In the genomic region with DNA sequence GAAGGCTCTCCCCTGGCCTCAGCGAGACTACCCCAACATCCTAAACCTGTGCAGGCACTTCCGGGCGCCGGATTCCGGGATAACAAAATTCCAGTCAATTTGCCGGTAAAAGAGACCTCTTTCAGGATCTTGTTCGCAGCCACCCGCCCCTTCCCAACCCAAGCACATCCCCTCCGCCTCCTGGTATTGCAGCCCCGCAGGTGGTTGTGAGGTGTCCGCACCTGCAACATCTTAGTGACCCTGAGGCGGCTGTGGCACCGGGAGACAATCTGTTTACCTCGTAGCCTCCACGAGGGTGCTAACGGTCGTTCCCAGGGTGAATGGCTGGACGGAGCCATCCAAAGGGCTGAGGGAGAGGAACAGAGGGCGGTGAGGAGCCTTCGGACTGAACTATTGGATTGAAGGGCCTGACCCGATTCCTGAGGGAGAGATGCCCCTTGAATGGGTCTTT, we compare ENCODE assay signal across 9 cellular contexts. TPM values are rescaled to one million over a fixed set of nuclear protein-coding genes. Genes with fewer than 3 reads are reported as not detected.
DNase-seq lines count a peak whose midpoint lies in the region; ATAC-seq and TF ChIP-seq lines count a peak whose summit lies in the region.
"Had no signal": no experiment of that assay in that cellular context is flagged by ENCODE, and none has a peak within 500 bp of the region (broad histone marks: within the 10 kb centered on the region; RNA-seq: fewer than 3 reads in every experiment).

No MANE protein-coding gene starts in this region.

- H3F3A ChIP-seq in GM23338 (replicated peaks; ENCODE audit: low read depth), result peaks cover 18% of the 10 kb centered on the region

- peaks cover 28% of the 10 kb centered on the region for H3K27me3 Mint-ChIP-seq in GM23338 (ENCODE audit: insufficient read depth, low read depth, poor library complexity)

- DNase-seq in GM23338 (ENCODE audit: low spot score) (peak; percentile 79), Panc1 (ENCODE audit: low read depth, low spot score) (no peak), foreskin keratinocyte (no peak), Kasumi-1 (lab: John Stamatoyannopoulos, UW) (no peak), DMS 273 treated with DMSO at 0.1 percent for 48 hours (lab: John Stamatoyannopoulos, UW) (no peak)
- DNase-seq in stimulated activated naive CD4-positive, alpha-beta T cell (lab: John Stamatoyannopoulos, UW), result no peak

- BruUV-seq in Panc1 (replicated peaks; lab: Mats Ljungman, UMichigan), result no TSS peak

- peak overlapping the region; percentile 97 for H2AFZ ChIP-seq in GM23338

- H3K4me1 Mint-ChIP-seq in GM23338, result peaks cover 20% of the 10 kb centered on the region

- H3K9me3 ChIP-seq in Panc1 (ENCODE audit: control insufficient read depth, insufficient read depth, low read depth, low read length), result no peaks in the 10 kb centered on the region

- peak overlapping the region; percentile 79 for H3K4me3 ChIP-seq in GM23338
- peak overlapping the region; percentile 54 to 81 for H3K4me3 ChIP-seq in Panc1 (ENCODE audit: low read depth in 2 of 2, low read length in 2 of 2)
- H3K4me3 ChIP-seq in rectal smooth muscle tissue (ENCODE audit: low read length), result peak overlapping the region; percentile 84

- no peaks in the 10 kb centered on the region for H3K9me3 Mint-ChIP-seq in GM23338

- H3K79me2 ChIP-seq in GM23338 (replicated peaks; ENCODE audit: insufficient read depth), result no peaks in the 10 kb centered on the region

- H3K36me3 Mint-ChIP-seq in GM23338 (ENCODE audit: low read depth), result no peaks in the 10 kb centered on the region

- peak overlapping the region; percentile 85 for H3K4me3 Mint-ChIP-seq in GM23338

- no peaks in the 10 kb centered on the region for H4K20me1 ChIP-seq in GM23338 (replicated peaks; ENCODE audit: insufficient read depth)

- ATAC-seq in GM23338 (peak; percentile 56), Panc1 (peak; percentile 67), foreskin keratinocyte (peak; percentile 14), GM21423 (IDR thresholded peaks at IDR 0.05; ENCODE audit: unreplicated experiment) (no peak)

- no peaks in the 10 kb centered on the region for H3K9me2 ChIP-seq in GM23338 (ENCODE audit: insufficient read depth)

- CTCF ChIA-PET in Panc1 (lab: Charles Lee), result no interaction called here

- TF ChIP-seq CTCF in GM23338 (conservative IDR thresholded peaks at IDR 0.05; ENCODE audit: low read depth in 2 of 2) (no peak), Panc1 (IDR thresholded peaks at IDR 0.05) (no peak), foreskin keratinocyte (conservative IDR thresholded peaks at IDR 0.05) (no peak)

- peak overlapping the region; percentile 4 for H3K9ac ChIP-seq in rectal smooth muscle tissue (ENCODE audit: low read length)

- no peak overlapping the region for H3K27ac Mint-ChIP-seq in GM23338

- peaks cover 49% of the 10 kb centered on the region for H3K27me3 ChIP-seq in GM23338 (ENCODE audit: insufficient read depth)
- no peaks in the 10 kb centered on the region; the same call in 1 of the 2 replicates for H3K27me3 ChIP-seq in Panc1 (ENCODE audit: control insufficient read depth, insufficient read depth, low read length)
- peaks cover 77% of the 10 kb centered on the region for H3K27me3 ChIP-seq in foreskin keratinocyte
- peaks cover 17% of the 10 kb centered on the region for H3K27me3 ChIP-seq in rectal smooth muscle tissue (ENCODE audit: control insufficient read depth, insufficient read depth, low read length)

- H3K27ac ChIP-seq in GM23338 (ENCODE audit: low read depth), result peak overlapping the region; percentile 78
- H3K27ac ChIP-seq in Panc1 (ENCODE audit: low read length), result peak overlapping the region; percentile 52
- no peak overlapping the region for H3K27ac ChIP-seq in foreskin keratinocyte
- no peak overlapping the region for H3K27ac ChIP-seq in rectal smooth muscle tissue (ENCODE audit: low read depth, low read length)

- POLR2A ChIA-PET in Panc1 (lab: Charles Lee), result no interaction called here

- in situ Hi-C loops in Panc1 (cut with HindIII; ENCODE audit: low pct_unique_long_range_greater_than_20kb, low sequenced_read_pairs), result no loop called here

- H3K4me1 ChIP-seq in GM23338 (ENCODE audit: insufficient read depth) (peaks cover 43% of the 10 kb centered on the region), Panc1 (ENCODE audit: control insufficient read depth, insufficient read depth, low read length) (peaks cover 4% of the 10 kb centered on the region; the same call in 1 of the 2 replicates), foreskin keratinocyte (no peaks in the 10 kb centered on the region), rectal smooth muscle tissue (ENCODE audit: control insufficient read depth, insufficient read depth, low read length) (no peaks in the 10 kb centered on the region)

- H3K4me2 ChIP-seq in GM23338, result peak overlapping the region; percentile 86

- intact Hi-C loops in Panc1 (cut with micrococcal nuclease; ENCODE audit: unreplicated experiment), result no loop called here

- H3K36me3 ChIP-seq in GM23338 (ENCODE audit: insufficient read depth) (peaks cover 4% of the 10 kb centered on the region; the same call in 1 of the 2 replicates), Panc1 (ENCODE audit: control insufficient read depth, insufficient read depth, low read length) (no peaks in the 10 kb centered on the region), rectal smooth muscle tissue (ENCODE audit: control insufficient read depth, insufficient read depth, low read length) (no peaks in the 10 kb centered on the region)

TF ChIP-seq in GM23338, 12 proteins besides CTCF, POLR2A, EP300 and RAD21 (continues in another document):
- TF ChIP-seq, protein P1, sequence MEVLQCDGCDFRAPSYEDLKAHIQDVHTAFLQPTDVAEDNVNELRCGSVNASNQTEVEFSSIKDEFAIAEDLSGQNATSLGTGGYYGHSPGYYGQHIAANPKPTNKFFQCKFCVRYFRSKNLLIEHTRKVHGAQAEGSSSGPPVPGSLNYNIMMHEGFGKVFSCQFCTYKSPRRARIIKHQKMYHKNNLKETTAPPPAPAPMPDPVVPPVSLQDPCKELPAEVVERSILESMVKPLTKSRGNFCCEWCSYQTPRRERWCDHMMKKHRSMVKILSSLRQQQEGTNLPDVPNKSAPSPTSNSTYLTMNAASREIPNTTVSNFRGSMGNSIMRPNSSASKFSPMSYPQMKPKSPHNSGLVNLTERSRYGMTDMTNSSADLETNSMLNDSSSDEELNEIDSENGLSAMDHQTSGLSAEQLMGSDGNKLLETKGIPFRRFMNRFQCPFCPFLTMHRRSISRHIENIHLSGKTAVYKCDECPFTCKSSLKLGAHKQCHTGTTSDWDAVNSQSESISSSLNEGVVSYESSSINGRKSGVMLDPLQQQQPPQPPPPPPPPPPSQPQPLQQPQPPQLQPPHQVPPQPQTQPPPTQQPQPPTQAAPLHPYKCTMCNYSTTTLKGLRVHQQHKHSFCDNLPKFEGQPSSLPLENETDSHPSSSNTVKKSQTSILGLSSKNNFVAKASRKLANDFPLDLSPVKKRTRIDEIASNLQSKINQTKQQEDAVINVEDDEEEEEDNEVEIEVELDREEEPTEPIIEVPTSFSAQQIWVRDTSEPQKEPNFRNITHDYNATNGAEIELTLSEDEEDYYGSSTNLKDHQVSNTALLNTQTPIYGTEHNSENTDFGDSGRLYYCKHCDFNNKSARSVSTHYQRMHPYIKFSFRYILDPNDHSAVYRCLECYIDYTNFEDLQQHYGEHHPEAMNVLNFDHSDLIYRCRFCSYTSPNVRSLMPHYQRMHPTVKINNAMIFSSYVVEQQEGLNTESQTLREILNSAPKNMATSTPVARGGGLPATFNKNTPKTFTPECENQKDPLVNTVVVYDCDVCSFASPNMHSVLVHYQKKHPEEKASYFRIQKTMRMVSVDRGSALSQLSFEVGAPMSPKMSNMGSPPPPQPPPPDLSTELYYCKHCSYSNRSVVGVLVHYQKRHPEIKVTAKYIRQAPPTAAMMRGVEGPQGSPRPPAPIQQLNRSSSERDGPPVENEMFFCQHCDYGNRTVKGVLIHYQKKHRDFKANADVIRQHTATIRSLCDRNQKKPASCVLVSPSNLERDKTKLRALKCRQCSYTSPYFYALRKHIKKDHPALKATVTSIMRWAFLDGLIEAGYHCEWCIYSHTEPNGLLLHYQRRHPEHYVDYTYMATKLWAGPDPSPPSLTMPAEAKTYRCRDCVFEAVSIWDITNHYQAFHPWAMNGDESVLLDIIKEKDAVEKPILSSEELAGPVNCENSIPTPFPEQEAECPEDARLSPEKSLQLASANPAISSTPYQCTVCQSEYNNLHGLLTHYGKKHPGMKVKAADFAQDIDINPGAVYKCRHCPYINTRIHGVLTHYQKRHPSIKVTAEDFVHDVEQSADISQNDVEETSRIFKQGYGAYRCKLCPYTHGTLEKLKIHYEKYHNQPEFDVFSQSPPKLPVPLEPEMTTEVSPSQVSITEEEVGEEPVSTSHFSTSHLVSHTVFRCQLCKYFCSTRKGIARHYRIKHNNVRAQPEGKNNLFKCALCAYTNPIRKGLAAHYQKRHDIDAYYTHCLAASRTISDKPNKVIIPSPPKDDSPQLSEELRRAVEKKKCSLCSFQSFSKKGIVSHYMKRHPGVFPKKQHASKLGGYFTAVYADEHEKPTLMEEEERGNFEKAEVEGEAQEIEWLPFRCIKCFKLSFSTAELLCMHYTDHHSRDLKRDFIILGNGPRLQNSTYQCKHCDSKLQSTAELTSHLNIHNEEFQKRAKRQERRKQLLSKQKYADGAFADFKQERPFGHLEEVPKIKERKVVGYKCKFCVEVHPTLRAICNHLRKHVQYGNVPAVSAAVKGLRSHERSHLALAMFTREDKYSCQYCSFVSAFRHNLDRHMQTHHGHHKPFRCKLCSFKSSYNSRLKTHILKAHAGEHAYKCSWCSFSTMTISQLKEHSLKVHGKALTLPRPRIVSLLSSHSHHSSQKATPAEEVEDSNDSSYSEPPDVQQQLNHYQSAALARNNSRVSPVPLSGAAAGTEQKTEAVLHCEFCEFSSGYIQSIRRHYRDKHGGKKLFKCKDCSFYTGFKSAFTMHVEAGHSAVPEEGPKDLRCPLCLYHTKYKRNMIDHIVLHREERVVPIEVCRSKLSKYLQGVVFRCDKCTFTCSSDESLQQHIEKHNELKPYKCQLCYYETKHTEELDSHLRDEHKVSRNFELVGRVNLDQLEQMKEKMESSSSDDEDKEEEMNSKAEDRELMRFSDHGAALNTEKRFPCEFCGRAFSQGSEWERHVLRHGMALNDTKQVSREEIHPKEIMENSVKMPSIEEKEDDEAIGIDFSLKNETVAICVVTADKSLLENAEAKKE (CRISPR knock-in tag; IDR thresholded peaks at IDR 0.05), result no peak

RNA-seq across cellular contexts. Expression of a gene that starts 2.1 kb away (rescaled TPM):
- total RNA-seq in GM23338 (2014; rRNA removed; shearing (Covaris generic)), result 8.8 and 13.1 TPM in 2 replicates
- 4.4 and 4.5 TPM in 2 replicates for polyA plus RNA-seq in GM23338 (2016; fragmentation: Nextera tagmentation; extraction: Ambion mirVana)
- 4.3 TPM for total RNA-seq in Panc1 (2021; ENCODE audit: unreplicated experiment)
- polyA plus RNA-seq in Panc1 (2012; ENCODE audit: insufficient read length), result 3.4 TPM
- total RNA-seq in foreskin keratinocyte, result 0.04 TPM in 1 of 2 replicates, not detected in the other
- not detected in 2 replicates for polyA plus RNA-seq in foreskin keratinocyte
- total RNA-seq: LHCN-M2 had no signal

Comparison
In these comparisons a context has a peak if more than half of its experiments do, and no peak if none do; other contexts are left out.
1. H3K27ac ChIP-seq: peak in GM23338 (single experiment) and Panc1 (single experiment); none in foreskin keratinocyte (single experiment) and rectal smooth muscle tissue (single experiment).
2. Peak in every context shown above with its lines, with median percentiles within 50 percentile points of each other: H3K4me3 ChIP-seq.